In genomic region chr7:80552304-80552703, GRCh38 we compare ENCODE assay signal across 1 cellular context.
A peak's percentile ranks its signal among the peaks of the same experiment; 100 is the strongest.
TF ChIP-seq lines count a peak whose summit lies in the region.

No MANE protein-coding gene starts in this region.

TF ChIP-seq in HEK293, 187 proteins besides CTCF, POLR2A, EP300 and RAD21 (continued from another document):
- no peak for TF ChIP-seq ZSCAN18 (tag by site-specific recombination; IDR thresholded peaks at IDR 0.05)
- no peak for TF ChIP-seq ZBTB1 (tag by site-specific recombination; IDR thresholded peaks at IDR 0.05)
- TF ChIP-seq PRDM6 (tag by site-specific recombination; IDR thresholded peaks at IDR 0.05): peak; percentile 40; the same call in 1 of the 2 replicates
- no peak for TF ChIP-seq ZNF341 (tag by site-specific recombination; IDR thresholded peaks at IDR 0.05; ENCODE audit: low read depth)
- TF ChIP-seq ZXDB (tag by site-specific recombination; IDR thresholded peaks at IDR 0.05): no peak
- TF ChIP-seq ZBTB21 (tag by site-specific recombination; IDR thresholded peaks at IDR 0.05): no peak
- TF ChIP-seq ZNF157 (tag by site-specific recombination; IDR thresholded peaks at IDR 0.05): no peak
- no peak for TF ChIP-seq ZNF510 (tag by site-specific recombination; IDR thresholded peaks at IDR 0.05; ENCODE audit: insufficient replicate concordance)
- TF ChIP-seq ZNF366 (tag by site-specific recombination; conservative IDR thresholded peaks at IDR 0.05): peak; percentile 67; the same call in 1 of the 2 replicates
TF ChIP-seq in HEK293: peak in this region for 2.
